34 cellular contexts compared by ENCODE assay signal in genomic region chr10:45265995-45266394, GRCh38. TPM values are rescaled to one million over a fixed set of nuclear protein-coding genes. Genes with fewer than 3 reads are reported as not detected.
"Had no signal": no experiment of that assay in that cellular context is flagged by ENCODE, and none has a peak within 500 bp of the region (broad histone marks: within the 10 kb centered on the region; RNA-seq: fewer than 3 reads in every experiment).

No MANE protein-coding gene starts in this region.

- H3K4me3 Mint-ChIP-seq: activated B cell treated with CpG ODN at 0.5 μM for 24 hours; activated T-cell treated with anti-CD3 and anti-CD28 coated beads, Interleukin-2, amount 50 U/mL, for 72 hours; brain; nephron had no signal

- H3K36me3 Mint-ChIP-seq: brain had no signal

- FAIRE-seq: kidney had no signal

- H3K27ac Mint-ChIP-seq: activated B cell treated with CpG ODN at 0.5 μM for 24 hours; activated naive CD4-positive, alpha-beta T cell treated with anti-CD3 and anti-CD28 coated beads, Interleukin-2, amount 50 U/mL, for 72 hours; activated T-cell treated with anti-CD3 and anti-CD28 coated beads, Interleukin-2, amount 50 U/mL, for 72 hours; brain; nephron had no signal

- H3K36me3 ChIP-seq: cardiac muscle cell, colonic mucosa, gastroesophageal sphincter, neutrophil, right lobe of liver, tibial nerve had no signal

- H3K27me3 ChIP-seq: cardiac muscle cell, colonic mucosa, hepatocyte, right lobe of liver, tibial nerve had no signal

- H3K4me3 ChIP-seq: cardiac muscle cell, colonic mucosa, dorsolateral prefrontal cortex, gastroesophageal sphincter, hepatocyte, right lobe of liver, tibial nerve had no signal

- H3K4me1 Mint-ChIP-seq: activated B cell treated with CpG ODN at 0.5 μM for 24 hours, brain, nephron had no signal

- DNase-seq: activated B cell treated with CpG ODN at 0.5 μM for 24 hours; activated CD4-positive, alpha-beta T cell treated with anti-CD3 and anti-CD28 coated beads, Interleukin-2, amount 50 U/mL, for 4 hours; activated naive CD4-positive, alpha-beta T cell; activated T-cell treated with anti-CD3 and anti-CD28 coated beads for 4 hours; activated T-cell treated with anti-CD3 and anti-CD28 coated beads, Interleukin-2, amount 50 U/mL, for 72 hours; anterior cingulate cortex; cerebellar nuclear complex; colonic mucosa; dorsolateral prefrontal cortex; effector memory CD4-positive, alpha-beta T cell; erythroblast; kidney; left colon; mammary epithelial cell; right lobe of liver; stimulated activated CD4-positive, alpha-beta T cell treated with anti-CD3 and anti-CD28 coated beads, Interleukin-2, amount 100 ng/mL, for 48 hours; stimulated activated naive CD4-positive, alpha-beta T cell treated with Interleukin-2 at 50 U/mL for 16 hours had no signal

- H3K4me2 ChIP-seq: hepatocyte had no signal

- H3K27ac ChIP-seq: cardiac muscle cell, colonic mucosa, dorsolateral prefrontal cortex, gastroesophageal sphincter, hepatocyte, neutrophil, right lobe of liver, tibial nerve had no signal

- H3K79me2 ChIP-seq: hepatocyte had no signal

- ATAC-seq: activated naive CD4-positive, alpha-beta T cell treated with anti-CD3 and anti-CD28 coated beads, Interleukin-2, amount 50 U/mL, for 72 hours; activated T-cell treated with anti-CD3 and anti-CD28 coated beads, Interleukin-2, amount 50 U/mL, for 72 hours; gastroesophageal sphincter; left colon; right lobe of liver had no signal

- H3K4me1 ChIP-seq: colonic mucosa, gastroesophageal sphincter, right lobe of liver, tibial nerve had no signal

- H3K9me3 ChIP-seq: colonic mucosa, neutrophil, right lobe of liver had no signal

- H2AFZ ChIP-seq: hepatocyte had no signal

RNA-seq across cellular contexts. Expression of gene OR13A1, which starts 49.4 kb away (rescaled TPM):
- total RNA-seq: activated naive CD4-positive, alpha-beta T cell treated with anti-CD3 and anti-CD28 coated beads, Interleukin-2, amount 50 U/mL, for 72 hours; activated T-cell treated with anti-CD3 and anti-CD28 coated beads, Interleukin-2, amount 50 U/mL, for 72 hours; colonic mucosa; fibroblast of lung; fibroblast of villous mesenchyme; gastroesophageal sphincter; kidney; left colon; mammary epithelial cell; mucosa of gallbladder; osteocyte; posterior vena cava; renal cortical epithelial cell; right lobe of liver; skeletal muscle tissue; temporal lobe; tibial nerve had no signal
- polyA plus RNA-seq: fibroblast of lung, hepatocyte, liver, mammary epithelial cell had no signal
